Comparison of ENCODE assay signal across 20 cellular contexts in the genomic region with DNA sequence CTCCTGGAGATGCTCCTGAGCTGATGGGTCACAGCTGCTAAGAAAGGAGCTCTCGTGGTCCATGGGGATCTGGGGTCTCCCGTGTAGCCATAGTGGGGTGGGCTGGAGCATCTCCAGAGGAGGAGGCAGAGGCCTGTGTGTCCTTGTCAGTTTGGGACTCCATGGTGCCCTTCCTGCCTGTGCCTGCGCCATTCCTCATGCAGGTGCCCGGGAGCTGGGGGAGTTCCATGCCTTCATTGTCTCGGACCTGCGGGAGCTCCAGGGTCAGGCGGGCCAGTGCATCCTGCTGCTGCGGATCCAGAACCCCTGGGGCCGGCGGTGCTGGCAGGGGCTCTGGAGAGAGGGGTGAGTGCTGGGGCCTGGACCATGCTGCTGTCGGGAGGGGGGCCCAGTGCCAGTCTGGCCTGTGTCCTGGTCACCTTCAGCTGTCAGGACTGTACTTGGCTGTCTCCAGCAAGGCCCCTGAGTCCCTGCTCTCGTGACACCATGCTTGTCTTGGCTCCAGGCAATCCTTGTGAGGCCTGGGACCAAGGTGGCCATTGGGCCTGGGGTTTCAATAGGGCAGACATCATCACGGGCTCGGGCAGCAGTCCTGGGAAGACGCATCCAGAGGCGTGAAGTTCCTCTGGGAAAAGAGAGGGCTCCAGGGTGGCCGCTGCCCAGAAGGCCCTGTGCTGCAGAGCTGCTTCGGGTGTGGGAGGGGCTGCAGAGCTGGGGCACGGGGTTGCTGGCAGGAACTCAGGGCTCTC. TPM values are rescaled to one million over a fixed set of nuclear protein-coding genes. Genes with fewer than 3 reads are reported as not detected.
DNase-seq lines count a peak whose midpoint lies in the region; ATAC-seq, FAIRE-seq and TF ChIP-seq lines count a peak whose summit lies in the region.
"Had no signal": no experiment of that assay in that cellular context is flagged by ENCODE, and none has a peak within 500 bp of the region (broad histone marks: within the 10 kb centered on the region; RNA-seq: fewer than 3 reads in every experiment).

No MANE protein-coding gene starts in this region.

- no peak overlapping the region for H2BK5ac ChIP-seq in mesendoderm (ENCODE audit: low read length)

- TF ChIP-seq CTCF in left lung (IDR thresholded peaks at IDR 0.05) (no peak), suprapubic skin (IDR thresholded peaks at IDR 0.05) (no peak), esophagus squamous epithelium (IDR thresholded peaks at IDR 0.05) (no peak)

- H4K8ac ChIP-seq in mesendoderm (ENCODE audit: low read depth, low read length), result no peak overlapping the region

- WGBS in suprapubic skin, result 90% methylated on average over 8 of the region's 19 CpGs
- no CpG with 5 or more reads among the region's 19 CpGs for WGBS in mesendoderm (ENCODE audit: extremely low coverage, insufficient coverage, low lambda C conversion rate)
- 80 to 86% methylated on average over 3 to 7 of the region's 19 CpGs for WGBS in esophagus squamous epithelium, 2 donors

- H3K4me2 ChIP-seq in mesendoderm (ENCODE audit: low read length), result no peak overlapping the region
- H3K4me2 ChIP-seq: A549 had no signal

- peaks cover 100% of the 10 kb centered on the region for H3K36me3 Mint-ChIP-seq in dendritic cell treated with granulocyte-macrophage colony-stimulating factor and Interleukin-4, amounts not matched to agents 40 ng/mL and 50 ng/mL, for 4 days (ENCODE audit: low read depth)
- H3K36me3 Mint-ChIP-seq: activated naive CD4-positive, alpha-beta T cell treated with anti-CD3 and anti-CD28 coated beads, Interleukin-2, amount 50 U/mL, for 72 hours had no signal

- no peaks in the 10 kb centered on the region for H3K27me3 ChIP-seq in left lung
- H3K27me3 ChIP-seq in suprapubic skin, result no peaks in the 10 kb centered on the region
- H3K27me3 ChIP-seq in mesendoderm (ENCODE audit: insufficient read depth, low read length, poor library complexity), result no peaks in the 10 kb centered on the region
- H3K27me3 ChIP-seq in esophagus squamous epithelium, result no peaks in the 10 kb centered on the region

- no peak overlapping the region for H3K4ac ChIP-seq in mesendoderm (ENCODE audit: low read depth, low read length)

- H3K36me3 ChIP-seq in left lung (peaks cover 0 to 95% of the 10 kb centered on the region in 2 donors), suprapubic skin (peaks cover 64% of the 10 kb centered on the region), mesendoderm (ENCODE audit: control insufficient read depth, insufficient read depth, low read length) (peaks cover 2% of the 10 kb centered on the region), esophagus squamous epithelium (peaks cover 12 to 99% (median 13%) of the 10 kb centered on the region in 3 donors)

- H3K18ac ChIP-seq in mesendoderm (ENCODE audit: low read length), result no peak overlapping the region

- H2BK120ac ChIP-seq in mesendoderm (ENCODE audit: low read depth, low read length), result no peak overlapping the region

- peak; percentile 13 for DNase-seq in activated T-cell treated with anti-CD3 and anti-CD28 coated beads, Interleukin-2, amount 50 U/mL, for 1 hour
- DNase-seq in activated T-cell treated with anti-CD3 and anti-CD28 coated beads for 4 hours, result no peak
- peak; percentile 24 to 72 for DNase-seq in left lung
- peak; percentile 51 to 70 for DNase-seq in suprapubic skin (ENCODE audit: low spot score in 2 of 2)
- no peak for DNase-seq in urothelium cell line (ENCODE audit: low spot score)
- DNase-seq in mesendoderm, result no peak
- no peak for DNase-seq in esophagus squamous epithelium (lab: John Stamatoyannopoulos, UW)
- DNase-seq: activated CD4-positive, alpha-beta T cell treated with anti-CD3 and anti-CD28 coated beads for 4 hours; GF-D8; HFFc6; mammary epithelial cell; NCI-H1105 treated with DMSO at 0.1 percent for 48 hours; T-helper 9 cell had no signal

- H3K79me1 ChIP-seq in mesendoderm (ENCODE audit: low read length), result peaks cover 3% of the 10 kb centered on the region

- TF ChIP-seq EP300 in suprapubic skin (IDR thresholded peaks at IDR 0.05), result no peak

- H3K4me1 ChIP-seq in left lung, result peaks cover 0 to 1% of the 10 kb centered on the region in 2 donors
- no peaks in the 10 kb centered on the region for H3K4me1 ChIP-seq in suprapubic skin
- H3K4me1 ChIP-seq in mesendoderm (ENCODE audit: control insufficient read depth, low read depth, low read length), result no peaks in the 10 kb centered on the region
- peaks cover 0 to 40% (median 6%) of the 10 kb centered on the region in 3 donors for H3K4me1 ChIP-seq in esophagus squamous epithelium
- H3K4me1 ChIP-seq: A549 had no signal

- FAIRE-seq in urothelium cell line (lab: Jason Lieb, UNC), result no peak
- FAIRE-seq: A549, GM12891 had no signal

- no peak overlapping the region for H3K23ac ChIP-seq in mesendoderm (ENCODE audit: low read length)

- peak overlapping the region; percentile 34 for H3K27ac Mint-ChIP-seq in dendritic cell treated with granulocyte-macrophage colony-stimulating factor and Interleukin-4, amounts not matched to agents 40 ng/mL and 50 ng/mL, for 4 days
- H3K27ac Mint-ChIP-seq: activated naive CD4-positive, alpha-beta T cell treated with anti-CD3 and anti-CD28 coated beads, Interleukin-2, amount 50 U/mL, for 72 hours; HFFc6 had no signal

- H3K9me3 ChIP-seq in left lung (no peaks in the 10 kb centered on the region), suprapubic skin (no peaks in the 10 kb centered on the region), esophagus squamous epithelium (no peaks in the 10 kb centered on the region)
- H3K9me3 ChIP-seq: A549 had no signal

- no peak overlapping the region for H3K4me3 Mint-ChIP-seq in dendritic cell treated with granulocyte-macrophage colony-stimulating factor and Interleukin-4, amounts not matched to agents 40 ng/mL and 50 ng/mL, for 4 days
- H3K4me3 Mint-ChIP-seq: HFFc6; naive thymus-derived CD4-positive, alpha-beta T cell had no signal

- H3K4me3 ChIP-seq in left lung (no peak overlapping the region), suprapubic skin (no peak overlapping the region), mesendoderm (ENCODE audit: low read length) (no peak overlapping the region), esophagus squamous epithelium (no peak overlapping the region)
- H3K4me3 ChIP-seq: A549 had no signal

- ATAC-seq in left lung, result no peak
- ATAC-seq: A549; activated naive CD4-positive, alpha-beta T cell treated with anti-CD3 and anti-CD28 coated beads, Interleukin-2, amount 50 U/mL, for 72 hours; naive thymus-derived CD4-positive, alpha-beta T cell; SK-N-SH treated with all-trans-retinoic acid at 6 μM for 48 hours had no signal

- no peak overlapping the region for H3K56ac ChIP-seq in mesendoderm (ENCODE audit: low read length)

- H2BK15ac ChIP-seq in mesendoderm (replicated peaks; ENCODE audit: low read depth), result no peak overlapping the region

- no peak overlapping the region for H3K9ac ChIP-seq in mesendoderm (ENCODE audit: low read length)

- TF ChIP-seq POLR2A in suprapubic skin (IDR thresholded peaks at IDR 0.05) (no peak), esophagus squamous epithelium (IDR thresholded peaks at IDR 0.05) (no peak)

- H3K9me3 Mint-ChIP-seq in dendritic cell treated with granulocyte-macrophage colony-stimulating factor and Interleukin-4, amounts not matched to agents 40 ng/mL and 50 ng/mL, for 4 days, result no peaks in the 10 kb centered on the region
- H3K9me3 Mint-ChIP-seq: activated naive CD4-positive, alpha-beta T cell treated with anti-CD3 and anti-CD28 coated beads, Interleukin-2, amount 50 U/mL, for 72 hours; HFFc6; naive thymus-derived CD4-positive, alpha-beta T cell had no signal

- H3K27me3 Mint-ChIP-seq in dendritic cell treated with granulocyte-macrophage colony-stimulating factor and Interleukin-4, amounts not matched to agents 40 ng/mL and 50 ng/mL, for 4 days, result no peaks in the 10 kb centered on the region
- H3K27me3 Mint-ChIP-seq: naive thymus-derived CD4-positive, alpha-beta T cell had no signal

- peaks cover 20% of the 10 kb centered on the region for H3K4me1 Mint-ChIP-seq in dendritic cell treated with granulocyte-macrophage colony-stimulating factor and Interleukin-4, amounts not matched to agents 40 ng/mL and 50 ng/mL, for 4 days (ENCODE audit: low read depth)

- H3K27ac ChIP-seq in left lung (no peak overlapping the region), suprapubic skin (no peak overlapping the region), mesendoderm (ENCODE audit: low read depth, low read length) (no peak overlapping the region), esophagus squamous epithelium (no peak overlapping the region)
- H3K27ac ChIP-seq: A549, C4-2B had no signal

- no peaks in the 10 kb centered on the region for H3K79me2 ChIP-seq in mesendoderm (ENCODE audit: control insufficient read depth, insufficient read depth, low read length)

- no peak overlapping the region for H4K5ac ChIP-seq in mesendoderm (ENCODE audit: low read length)

- intact Hi-C loops in dendritic cell treated with granulocyte-macrophage colony-stimulating factor and Interleukin-4, amounts not matched to agents 40 ng/mL and 50 ng/mL, for 4 days (cut with micrococcal nuclease), result loop anchor here (10.0 kb wide), 1 partner anchor 111 kb away; no protein-coding TSS in a partner anchor
- intact Hi-C loops in left lung (cut with DNase I) (no loop called here), esophagus squamous epithelium (cut with DNase I) (no loop called here)

- no peak overlapping the region for H2AK5ac ChIP-seq in mesendoderm (ENCODE audit: low read length)

RNA-seq across cellular contexts. Expression of a gene that starts 7.3 kb away (rescaled TPM):
- total RNA-seq in left lung (10 to 100 TPM; 31.2 to 31.9 TPM), suprapubic skin (10 to 100 TPM; 31.3 to 73.6 (median 37.9) TPM), esophagus squamous epithelium (10 to 100 TPM in 3 of 4 donors, 1 to 10 TPM in 1; 9.9 to 23.3 (median 13.7) TPM)
- polyA plus RNA-seq in mesendoderm (2013, experiment 1 of 2), result 11.8 TPM
- polyA plus RNA-seq in mesendoderm (2013, experiment 2 of 2), result 11.6 TPM

RNA-seq across cellular contexts. Expression of a gene that starts 25.6 kb away (rescaled TPM):
- 10 to 100 TPM; 89.3 to 99.2 TPM for total RNA-seq in left lung
- total RNA-seq in suprapubic skin, result 100 to 1,000 TPM in 1 of 4 donors, 10 to 100 TPM in 3; 70.8 to 104 (median 72.6) TPM
- 5.8 TPM for polyA plus RNA-seq in mesendoderm (2013, experiment 1 of 2)
- polyA plus RNA-seq in mesendoderm (2013, experiment 2 of 2), result 5.3 TPM
- 10 to 100 TPM; 41.9 to 96.5 (median 48.1) TPM for total RNA-seq in esophagus squamous epithelium

RNA-seq across cellular contexts. Expression of a gene that starts 31.4 kb away (rescaled TPM):
- total RNA-seq in left lung, result 1 to 10 TPM; 1.1 to 6.0 TPM
- total RNA-seq in suprapubic skin, result 1 to 10 TPM; 1.4 to 7.5 (median 2.5) TPM
- 0.10 TPM for polyA plus RNA-seq in mesendoderm (2013, experiment 1 of 2)
- polyA plus RNA-seq in mesendoderm (2013, experiment 2 of 2), result 0.13 TPM
- 1 to 10 TPM in 3 of 4 donors, under 1 TPM in 1; 0.31 to 3.2 (median 1.3) TPM for total RNA-seq in esophagus squamous epithelium

RNA-seq across cellular contexts. Expression of a gene that starts 33.7 kb away (rescaled TPM):
- 1 to 10 TPM; 2.4 to 3.5 TPM for total RNA-seq in left lung
- total RNA-seq in suprapubic skin, result 10 to 100 TPM in 1 of 4 donors, 1 to 10 TPM in 3; 6.3 to 10.4 (median 8.3) TPM
- 1.6 TPM for polyA plus RNA-seq in mesendoderm (2013, experiment 1 of 2)
- polyA plus RNA-seq in mesendoderm (2013, experiment 2 of 2), result 1.6 TPM
- 10 to 100 TPM in 1 of 4 donors, 1 to 10 TPM in 3; 2.0 to 10.5 (median 5.3) TPM for total RNA-seq in esophagus squamous epithelium

RNA-seq across cellular contexts. Expression of a gene that starts 36.1 kb away (rescaled TPM):
- total RNA-seq in left lung, result 10 to 100 TPM; 11.8 to 20.1 TPM
- total RNA-seq in suprapubic skin, result 10 to 100 TPM; 12.2 to 52.1 (median 23.0) TPM
- polyA plus RNA-seq in mesendoderm (2013, experiment 1 of 2), result 2.1 TPM
- polyA plus RNA-seq in mesendoderm (2013, experiment 2 of 2), result 1.9 TPM
- 10 to 100 TPM in 3 of 4 donors, 1 to 10 TPM in 1; 8.2 to 23.8 (median 17.1) TPM for total RNA-seq in esophagus squamous epithelium

Comparison
In these comparisons a context has a peak if more than half of its experiments do, and no peak if none do; other contexts are left out.
1. DNase-seq: peak in activated T-cell treated with anti-CD3 and anti-CD28 coated beads, Interleukin-2, amount 50 U/mL, for 1 hour (single experiment), left lung (2 of 2) and suprapubic skin (2 of 2); none in activated T-cell treated with anti-CD3 and anti-CD28 coated beads for 4 hours (single experiment), urothelium cell line (single experiment), mesendoderm (single experiment) and esophagus squamous epithelium (single experiment).